In genomic region chr1:94044290-94044790, GRCh38 we compare ENCODE assay signal across 12 cellular contexts.
DNase-seq lines count a peak whose midpoint lies in the region; ATAC-seq and TF ChIP-seq lines count a peak whose summit lies in the region.
"Had no signal": no experiment of that assay in that cellular context is flagged by ENCODE, and none has a peak within 500 bp of the region (broad histone marks: within the 10 kb centered on the region; RNA-seq: fewer than 3 reads in every experiment).

No MANE protein-coding gene starts in this region.

- H3K4me1 Mint-ChIP-seq in endodermal cell: peaks cover 31% of the 10 kb centered on the region

- H2AFZ ChIP-seq in GM23248: no peak overlapping the region

- no peaks in the 10 kb centered on the region for H3K36me3 Mint-ChIP-seq in endodermal cell (ENCODE audit: low read depth)

- H3K4me3 ChIP-seq in brain microvascular endothelial cell (ENCODE audit: low read depth, low read length): no peak overlapping the region
- no peak overlapping the region for H3K4me3 ChIP-seq in liver (ENCODE audit: low read depth in 1 of 3, low read length in 3 of 3)
- no peak overlapping the region for H3K4me3 ChIP-seq in thoracic aorta
- no peak overlapping the region for H3K4me3 ChIP-seq in GM23248
- no peak overlapping the region for H3K4me3 ChIP-seq in endodermal cell (ENCODE audit: low read length)

- no peaks in the 10 kb centered on the region for H3K79me2 ChIP-seq in GM23248 (ENCODE audit: insufficient read depth)

- no peak for ATAC-seq in thoracic aorta (ENCODE audit: insufficient number of reproducible peaks, low FRiP score, low read depth)
- ATAC-seq: foreskin keratinocyte had no signal

- 57% methylated on average over 9 of the region's 9 CpGs for WGBS in liver
- WGBS in GM23248 (ENCODE audit: low coverage in 1 of 2, low lambda C conversion rate in 2 of 2, missing lambda C conversion rate in 2 of 2), 2 experiments: 82 to 85% methylated on average over 9 of the region's 9 CpGs
- 91 to 100% methylated on average over 7 to 9 of the region's 9 CpGs for WGBS in endodermal cell (ENCODE audit: insufficient coverage in 1 of 2, insufficient read length in 1 of 2), 2 experiments

- in situ Hi-C loops in brain microvascular endothelial cell (cut with HindIII; ENCODE audit: low pct_ligation_motif_present, low sequenced_read_pairs) (no loop called here), GM23248 (cut with MboI) (loop anchor here (25.0 kb wide), 1 partner anchor 768 kb away; the partner anchor contains the start of gene SLC44A3)

- peak in 1 of 2 donors; percentile 15 for TF ChIP-seq RAD21 in liver (IDR thresholded peaks at IDR 0.05)

- H3K27me3 Mint-ChIP-seq in endodermal cell (ENCODE audit: insufficient read depth): no peaks in the 10 kb centered on the region

- H3K27ac ChIP-seq in brain microvascular endothelial cell (peak overlapping the region; percentile 82), liver (ENCODE audit: low read depth in 1 of 2, low read length in 2 of 2) (peak overlapping the region; percentile 53 to 62), thoracic aorta (peak overlapping the region; percentile 20 to 38), GM23248 (no peak overlapping the region), endodermal cell (ENCODE audit: low read depth, low read length) (no peak overlapping the region)
- H3K27ac ChIP-seq: foreskin keratinocyte had no signal

- H3K4me1 ChIP-seq in liver (ENCODE audit: control insufficient read depth in 4 of 4, insufficient read depth in 4 of 4, low read length in 3 of 4) (peaks cover 0 to 4% (median 2%) of the 10 kb centered on the region in 4 donors), thoracic aorta (ENCODE audit: control insufficient read depth in 1 of 2, low read depth in 2 of 2) (peaks cover 23 to 38% of the 10 kb centered on the region in 2 donors), GM23248 (ENCODE audit: insufficient read depth) (peaks cover 39% of the 10 kb centered on the region), endodermal cell (ENCODE audit: control insufficient read depth, insufficient read depth, low read length) (peaks cover 13% of the 10 kb centered on the region)
- H3K4me1 ChIP-seq: foreskin keratinocyte had no signal

- no peak overlapping the region for H3K4me3 Mint-ChIP-seq in endodermal cell

- no peaks in the 10 kb centered on the region for H4K20me1 ChIP-seq in GM23248 (ENCODE audit: insufficient read depth)

- TF ChIP-seq CTCF in brain microvascular endothelial cell (IDR thresholded peaks at IDR 0.05; ENCODE audit: low read depth, low read length, missing control alignments): no peak
- TF ChIP-seq CTCF in liver (IDR thresholded peaks at IDR 0.05; ENCODE audit: low read depth, low read length, missing input control): no peak
- no peak for TF ChIP-seq CTCF in thoracic aorta (IDR thresholded peaks at IDR 0.05)
- no peak for TF ChIP-seq CTCF in endodermal cell (conservative IDR thresholded peaks at IDR 0.05)

- no peaks in the 10 kb centered on the region for H3K9me2 ChIP-seq in GM23248 (ENCODE audit: insufficient read depth)
- H3K9me2 ChIP-seq: SK-N-SH had no signal

- H3K9me3 ChIP-seq in liver (ENCODE audit: control insufficient read depth in 4 of 4, low read length in 3 of 4) (no peaks in the 10 kb centered on the region), thoracic aorta (no peaks in the 10 kb centered on the region), GM23248 (ENCODE audit: low read depth) (no peaks in the 10 kb centered on the region), endodermal cell (ENCODE audit: control insufficient read depth, low read length) (no peaks in the 10 kb centered on the region)
- H3K9me3 ChIP-seq: SK-N-SH had no signal

- H3K9me3 Mint-ChIP-seq in endodermal cell: no peaks in the 10 kb centered on the region

- no peaks in the 10 kb centered on the region for H3K27me3 ChIP-seq in brain microvascular endothelial cell (replicated peaks)
- no peaks in the 10 kb centered on the region for H3K27me3 ChIP-seq in liver (ENCODE audit: control insufficient read depth in 4 of 4, insufficient read depth in 4 of 4, low read length in 3 of 4)
- H3K27me3 ChIP-seq in thoracic aorta (replicated peaks; ENCODE audit: insufficient read depth): no peaks in the 10 kb centered on the region
- no peaks in the 10 kb centered on the region for H3K27me3 ChIP-seq in GM23248 (replicated peaks; ENCODE audit: insufficient read depth)
- H3K27me3 ChIP-seq in endodermal cell (ENCODE audit: control insufficient read depth, insufficient read depth, low read length, poor library complexity, severe bottlenecking): no peaks in the 10 kb centered on the region
- H3K27me3 ChIP-seq: foreskin keratinocyte had no signal

- H3K36me3 ChIP-seq in brain microvascular endothelial cell (replicated peaks): no peaks in the 10 kb centered on the region
- no peaks in the 10 kb centered on the region for H3K36me3 ChIP-seq in liver (ENCODE audit: control insufficient read depth in 4 of 4, insufficient read depth in 3 of 4, low read depth in 1 of 4, low read length in 3 of 4)
- no peaks in the 10 kb centered on the region for H3K36me3 ChIP-seq in thoracic aorta
- no peaks in the 10 kb centered on the region for H3K36me3 ChIP-seq in GM23248 (ENCODE audit: low read depth)
- no peaks in the 10 kb centered on the region for H3K36me3 ChIP-seq in endodermal cell (ENCODE audit: control insufficient read depth, insufficient read depth, low read length)

- H3K27ac Mint-ChIP-seq in endodermal cell: no peak overlapping the region

- H3F3A ChIP-seq in GM23248 (ENCODE audit: insufficient read depth): peaks cover 27% of the 10 kb centered on the region

- no peak overlapping the region for H3K4me2 ChIP-seq in GM23248 (ENCODE audit: unreplicated experiment)
- H3K4me2 ChIP-seq: SK-N-SH had no signal

- peak; percentile 54 for DNase-seq in NCI-H2227 (lab: John Stamatoyannopoulos, UW; ENCODE audit: unreplicated experiment)
- no peak for DNase-seq in brain microvascular endothelial cell
- DNase-seq in thoracic aorta (ENCODE audit: low spot score): no peak
- no peak for DNase-seq in mesenteric fat pad (ENCODE audit: low spot score)
- DNase-seq in GM23248: no peak
- DNase-seq in cerebellum (ENCODE audit: low spot score): no peak
- DNase-seq in endodermal cell: no peak
- DNase-seq: activated naive CD4-positive, alpha-beta T cell; foreskin keratinocyte; GOT3; SK-N-SH had no signal

- H3K9ac ChIP-seq in liver (ENCODE audit: low read depth in 1 of 2, low read length in 2 of 2): no peak overlapping the region
- H3K9ac ChIP-seq in GM23248: no peak overlapping the region
- no peak overlapping the region for H3K9ac ChIP-seq in endodermal cell (ENCODE audit: extremely low read depth, low read length, poor library complexity, severe bottlenecking)
- H3K9ac ChIP-seq: SK-N-SH had no signal

TF ChIP-seq in liver, 16 proteins besides CTCF, POLR2A, EP300 and RAD21:
- TF ChIP-seq FOXA1 (IDR thresholded peaks at IDR 0.05) (no peak), NR2F2 (IDR thresholded peaks at IDR 0.05) (peak; percentile 89), HNF4A (conservative IDR thresholded peaks at IDR 0.05) (no peak), REST (IDR thresholded peaks at IDR 0.05) (no peak), GABPA (IDR thresholded peaks at IDR 0.05 in 1 of 2, conservative IDR thresholded peaks at IDR 0.05 in 1 of 2) (no peak), TAF1 (conservative IDR thresholded peaks at IDR 0.05) (no peak)

Comparison
In these comparisons a context has a peak if more than half of its experiments do, and no peak if none do; other contexts are left out.
1. H3K27ac ChIP-seq: peak in brain microvascular endothelial cell (single experiment), liver (2 of 2) and thoracic aorta (2 of 2); none in GM23248 (single experiment) and endodermal cell (single experiment).